ENCODE assay signal across 8 cellular contexts in the genomic region with DNA sequence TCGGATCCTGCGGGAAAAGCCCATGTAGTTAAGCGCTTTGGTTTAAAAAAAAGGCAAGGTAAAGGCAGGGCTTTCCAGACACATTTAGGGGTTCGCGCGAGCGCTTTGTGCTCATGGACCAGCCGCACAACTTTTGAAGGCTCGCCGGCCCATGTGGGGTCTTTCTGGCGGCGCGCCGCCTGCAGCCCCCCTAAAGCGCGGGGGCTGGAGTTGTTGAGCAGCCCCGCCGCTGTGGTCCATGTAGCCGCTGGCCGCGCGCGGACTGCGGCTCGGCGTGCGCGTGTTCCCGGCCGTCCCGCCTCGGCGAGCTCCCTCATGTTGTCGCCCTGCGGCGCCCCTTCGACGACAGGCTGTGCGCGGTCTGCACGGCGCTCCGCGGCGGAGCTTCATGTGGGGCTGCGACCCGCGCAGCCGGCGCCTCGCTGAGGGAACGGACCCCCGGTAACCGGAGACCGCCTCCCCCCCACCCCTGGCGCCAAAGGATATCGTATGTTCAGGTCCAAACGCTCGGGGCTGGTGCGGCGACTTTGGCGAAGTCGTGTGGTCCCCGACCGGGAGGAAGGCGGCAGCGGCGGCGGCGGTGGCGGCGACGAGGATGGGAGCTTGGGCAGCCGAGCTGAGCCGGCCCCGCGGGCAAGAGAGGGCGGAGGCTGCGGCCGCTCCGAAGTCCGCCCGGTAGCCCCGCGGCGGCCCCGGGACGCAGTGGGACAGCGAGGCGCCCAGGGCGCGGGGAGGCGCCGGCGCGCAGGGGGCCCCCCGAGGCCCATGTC. TPM values are rescaled to one million over a fixed set of nuclear protein-coding genes. Genes with fewer than 3 reads are reported as not detected.
DNase-seq lines count a peak whose midpoint lies in the region; ATAC-seq and TF ChIP-seq lines count a peak whose summit lies in the region.

No MANE protein-coding gene starts in this region.

- no peak for DNase-seq in AG09309 (ENCODE audit: low read depth)
- no peak for DNase-seq in adrenal gland
- DNase-seq in left kidney (ENCODE audit: low read depth, low spot score): peak; percentile 73

- H3K4me3 ChIP-seq in AG09309 (ENCODE audit: control insufficient read depth, low read depth, low read length) (peak overlapping the region; percentile 79), adrenal gland (peak overlapping the region in 2 of 4 donors; percentile 58 to 67), stomach smooth muscle (ENCODE audit: low read length in 2 of 2) (peak overlapping the region; percentile 79 to 86)

- H3K4me1 ChIP-seq in adrenal gland (replicated peaks in 1 of 2): peaks cover 4 to 25% of the 10 kb centered on the region in 2 donors
- H3K4me1 ChIP-seq in stomach smooth muscle (ENCODE audit: control insufficient read depth, insufficient read depth, low read length): peaks cover 53% of the 10 kb centered on the region

- no peak for TF ChIP-seq CTCF in AG09309 (IDR thresholded peaks at IDR 0.05; ENCODE audit: control insufficient read depth, insufficient read depth, low read depth, low read length, missing control alignments)
- TF ChIP-seq CTCF in adrenal gland (IDR thresholded peaks at IDR 0.05): no peak

- TF ChIP-seq EP300 in Ishikawa (IDR thresholded peaks at IDR 0.05; ENCODE audit: borderline replicate concordance): no peak

- H3K27me3 ChIP-seq in adrenal gland (no peaks in the 10 kb centered on the region), stomach smooth muscle (ENCODE audit: control insufficient read depth in 1 of 2, insufficient read depth in 2 of 2, low read length in 2 of 2) (no peaks in the 10 kb centered on the region)

- WGBS in adrenal gland, 4 donors: 1% methylated on average over 27 to 97 of the region's 97 CpGs

- no peak for TF ChIP-seq POLR2A in adrenal gland (IDR thresholded peaks at IDR 0.05)

- no peak for TF ChIP-seq RAD21 in Ishikawa (IDR thresholded peaks at IDR 0.05; ENCODE audit: low read depth)

- H3K27ac ChIP-seq in adrenal gland: peak overlapping the region; percentile 16 to 72 (median 21)
- peak overlapping the region; percentile 67 for H3K27ac ChIP-seq in stomach smooth muscle (ENCODE audit: low read length)

- no peaks in the 10 kb centered on the region for H3K36me3 ChIP-seq in adrenal gland (replicated peaks in 1 of 2)
- H3K36me3 ChIP-seq in stomach smooth muscle (ENCODE audit: control insufficient read depth in 2 of 2, insufficient read depth in 2 of 2, low read length in 2 of 2): no peaks in the 10 kb centered on the region

- peak overlapping the region; percentile 42 to 51 for H3K9ac ChIP-seq in stomach smooth muscle (ENCODE audit: low read length in 2 of 2)

- ATAC-seq in GM18867 (IDR thresholded peaks at IDR 0.05; ENCODE audit: unreplicated experiment): no peak
- no peak for ATAC-seq in GM19397 (IDR thresholded peaks at IDR 0.05; ENCODE audit: unreplicated experiment)
- ATAC-seq in HG03521 (IDR thresholded peaks at IDR 0.05; ENCODE audit: unreplicated experiment): no peak

- intact Hi-C loops in adrenal gland (cut with DNase I): loop anchor here (10.0 kb wide), 2 partner anchors 142 to 152 kb away; no protein-coding TSS in a partner anchor

- no peaks in the 10 kb centered on the region for H3K9me3 ChIP-seq in adrenal gland (replicated peaks in 1 of 3)
- no peaks in the 10 kb centered on the region for H3K9me3 ChIP-seq in stomach smooth muscle (ENCODE audit: control insufficient read depth in 2 of 2, low read length in 2 of 2)

TF ChIP-seq in Ishikawa, 13 proteins besides CTCF, POLR2A, EP300 and RAD21:
- TF ChIP-seq TAF1 (IDR thresholded peaks at IDR 0.05; ENCODE audit: low read depth): peak; percentile 27; the same call in 1 of the 2 replicates
- TF ChIP-seq, protein P1, sequence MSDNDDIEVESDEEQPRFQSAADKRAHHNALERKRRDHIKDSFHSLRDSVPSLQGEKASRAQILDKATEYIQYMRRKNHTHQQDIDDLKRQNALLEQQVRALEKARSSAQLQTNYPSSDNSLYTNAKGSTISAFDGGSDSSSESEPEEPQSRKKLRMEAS (IDR thresholded peaks at IDR 0.05): peak; percentile 89
- TF ChIP-seq FOXM1 (IDR thresholded peaks at IDR 0.05; ENCODE audit: borderline replicate concordance, low read depth): no peak

RNA-seq across cellular contexts. Expression of gene SMAD6, which starts 0.9 kb away (rescaled TPM):
- 10 to 100 TPM in 4 of 8 donors, 1 to 10 TPM in 4; 5.7 to 31.9 (median 9.5) TPM for total RNA-seq in adrenal gland
- polyA plus RNA-seq in adrenal gland: 1 to 10 TPM; 1.9 to 7.0 (median 2.7) TPM
